8 cellular contexts compared by ENCODE assay signal in the genomic region with DNA sequence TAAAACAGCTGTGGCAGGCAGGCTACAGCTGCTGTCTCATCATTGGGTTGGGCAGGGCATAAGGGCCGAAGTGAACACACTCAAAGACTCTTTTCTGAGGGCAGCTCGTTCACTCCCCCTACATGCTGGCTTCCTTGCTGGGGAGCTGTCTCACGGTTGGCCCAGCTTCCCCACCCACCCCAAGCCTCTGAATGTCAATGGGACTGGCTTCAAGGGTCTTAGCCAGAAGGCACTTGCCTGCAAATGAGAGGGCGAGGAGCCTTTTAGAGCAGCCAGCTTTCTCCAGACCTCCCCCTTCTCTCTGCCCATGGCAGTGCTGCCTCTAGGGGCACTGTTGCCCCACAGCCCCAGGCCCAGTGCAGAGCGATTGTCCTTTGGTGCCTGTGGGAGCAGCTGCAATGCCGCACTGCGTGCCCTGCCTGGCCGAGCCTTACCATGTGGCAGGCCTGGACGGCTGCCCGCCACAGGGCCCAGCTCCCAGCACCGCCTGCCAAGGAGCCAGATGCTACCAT.
DNase-seq lines count a peak whose midpoint lies in the region; ATAC-seq and TF ChIP-seq lines count a peak whose summit lies in the region.

No MANE protein-coding gene starts in this region.

- H3K27ac ChIP-seq in CD4-positive, alpha-beta memory T cell (ENCODE audit: low read depth, low read length), result no peak overlapping the region

- in situ Hi-C loops in astrocyte of the spinal cord (cut with HindIII; ENCODE audit: low sequenced_read_pairs), result no loop called here

- DNase-seq in activated naive CD4-positive, alpha-beta T cell treated with anti-CD3 and anti-CD28 coated beads, Interleukin-2, amount 50 U/mL, for 72 hours (ENCODE audit: low spot score in 2 of 2), result peak in 1 of 2 donors; percentile 18
- no peak for DNase-seq in activated naive CD4-positive, alpha-beta T cell (lab: John Stamatoyannopoulos, UW)
- peak; percentile 9 for DNase-seq in NCI-H187 treated with DMSO at 0.1 percent for 48 hours (lab: John Stamatoyannopoulos, UW)
- peak; percentile 62 for DNase-seq in astrocyte of the spinal cord (ENCODE audit: low read depth, low spot score)
- DNase-seq in hippocampal formation (lab: John Stamatoyannopoulos, UW), result peak; percentile 87 to 90
- DNase-seq in CD4-positive, alpha-beta memory T cell, result no peak

- peak; percentile 88 for TF ChIP-seq CTCF in astrocyte of the spinal cord (IDR thresholded peaks at IDR 0.05; ENCODE audit: low read depth, low read length)

- H3K4me1 ChIP-seq in skeletal muscle satellite cell (ENCODE audit: control insufficient read depth, insufficient read depth, low read length), result peaks cover 18% of the 10 kb centered on the region
- H3K4me1 ChIP-seq in CD4-positive, alpha-beta memory T cell (ENCODE audit: insufficient read depth, low read length), result no peaks in the 10 kb centered on the region

- peaks cover 0 to 1% (median 0%) of the 10 kb centered on the region in 4 donors for H3K4me1 Mint-ChIP-seq in CD4-positive, alpha-beta memory T cell

- CTCF ChIA-PET in CD4-positive, alpha-beta memory T cell (lab: Charles Lee; ENCODE audit: partially characterized antibody), result interaction anchor here (1.0 to 2.1 kb wide), 3 partner anchors 9 to 32 kb away, joined by 3 to 5 read pairs (median 4); no protein-coding TSS in a partner anchor

- H3K36me3 ChIP-seq in skeletal muscle satellite cell (ENCODE audit: insufficient read depth, low read length), result peaks cover 18% of the 10 kb centered on the region
- H3K36me3 ChIP-seq in CD4-positive, alpha-beta memory T cell (ENCODE audit: insufficient read depth, low read length), result no peaks in the 10 kb centered on the region

- no peak overlapping the region for H3K27ac Mint-ChIP-seq in activated naive CD4-positive, alpha-beta T cell treated with anti-CD3 and anti-CD28 coated beads, Interleukin-2, amount 50 U/mL, for 72 hours
- no peak overlapping the region for H3K27ac Mint-ChIP-seq in CD4-positive, alpha-beta memory T cell

- ATAC-seq in activated naive CD4-positive, alpha-beta T cell treated with anti-CD3 and anti-CD28 coated beads, Interleukin-2, amount 50 U/mL, for 72 hours, result peak; percentile 28 to 65
- no peak for ATAC-seq in GM19328 (IDR thresholded peaks at IDR 0.05; ENCODE audit: unreplicated experiment)

- no peak overlapping the region for H3K4me3 ChIP-seq in astrocyte of the spinal cord (ENCODE audit: low read depth, low read length)
- no peak overlapping the region for H3K4me3 ChIP-seq in skeletal muscle satellite cell (ENCODE audit: low read length)
- no peak overlapping the region for H3K4me3 ChIP-seq in CD4-positive, alpha-beta memory T cell (ENCODE audit: low read length in 2 of 2)

- H3K4me2 ChIP-seq in skeletal muscle satellite cell (ENCODE audit: low read length), result peak overlapping the region; percentile 71

- POLR2A ChIA-PET in CD4-positive, alpha-beta memory T cell (lab: Charles Lee; ENCODE audit: partially characterized antibody), result no interaction called here

- H3K27me3 Mint-ChIP-seq in CD4-positive, alpha-beta memory T cell, result peaks cover 11 to 15% of the 10 kb centered on the region in 2 donors

- H3K27me3 ChIP-seq in skeletal muscle satellite cell (ENCODE audit: control insufficient read depth, insufficient read depth, low read length), result no peaks in the 10 kb centered on the region
- H3K27me3 ChIP-seq in CD4-positive, alpha-beta memory T cell (ENCODE audit: insufficient read depth, low read length), result no peaks in the 10 kb centered on the region

- no peaks in the 10 kb centered on the region for H3K9me3 Mint-ChIP-seq in activated naive CD4-positive, alpha-beta T cell treated with anti-CD3 and anti-CD28 coated beads, Interleukin-2, amount 50 U/mL, for 72 hours
- peaks cover 0 to 4% (median 0%) of the 10 kb centered on the region in 8 donors for H3K9me3 Mint-ChIP-seq in CD4-positive, alpha-beta memory T cell

- no peaks in the 10 kb centered on the region for H3K36me3 Mint-ChIP-seq in activated naive CD4-positive, alpha-beta T cell treated with anti-CD3 and anti-CD28 coated beads, Interleukin-2, amount 50 U/mL, for 72 hours
- H3K36me3 Mint-ChIP-seq in CD4-positive, alpha-beta memory T cell, result no peaks in the 10 kb centered on the region

- intact Hi-C loops in CD4-positive, alpha-beta memory T cell (cut with micrococcal nuclease), result no loop called here

- no peak overlapping the region for H3K4me3 Mint-ChIP-seq in CD4-positive, alpha-beta memory T cell

- H3K9me3 ChIP-seq in skeletal muscle satellite cell (replicated peaks; ENCODE audit: low read length), result no peaks in the 10 kb centered on the region
- no peaks in the 10 kb centered on the region for H3K9me3 ChIP-seq in CD4-positive, alpha-beta memory T cell (ENCODE audit: control insufficient read depth in 1 of 2, low read length in 2 of 2)

- peak overlapping the region; percentile 55 for H3K9ac ChIP-seq in skeletal muscle satellite cell (ENCODE audit: low read depth, low read length)

Comparison
In these comparisons a context has a peak if more than half of its experiments do, and no peak if none do; other contexts are left out.
1. DNase-seq: peak in NCI-H187 treated with DMSO at 0.1 percent for 48 hours (single experiment), astrocyte of the spinal cord (single experiment) and hippocampal formation (2 of 2); none in activated naive CD4-positive, alpha-beta T cell (0 of 4) and CD4-positive, alpha-beta memory T cell (0 of 5).